8 cellular contexts compared by ENCODE assay signal in genomic region chr1:235783148-235783776, GRCh38.
DNase-seq lines count a peak whose midpoint lies in the region; ATAC-seq, FAIRE-seq and TF ChIP-seq lines count a peak whose summit lies in the region.

No MANE protein-coding gene starts in this region.

- no peak overlapping the region for H3K9ac ChIP-seq in KMS-11

- no peaks in the 10 kb centered on the region for H3K79me2 ChIP-seq in KMS-11 (ENCODE audit: insufficient read depth, low read depth)

- no peak overlapping the region for H3K27ac ChIP-seq in KMS-11

- H3K4me2 ChIP-seq in KMS-11: no peak overlapping the region

- ATAC-seq in HG03469 (IDR thresholded peaks at IDR 0.05; ENCODE audit: unreplicated experiment): no peak
- no peak for ATAC-seq in GM21786 (IDR thresholded peaks at IDR 0.05; ENCODE audit: unreplicated experiment)

- H3K27me3 ChIP-seq in KMS-11 (ENCODE audit: insufficient read depth, low read depth): no peaks in the 10 kb centered on the region

- no peaks in the 10 kb centered on the region for H4K20me1 ChIP-seq in KMS-11 (ENCODE audit: insufficient read depth)

- H3K36me3 ChIP-seq in KMS-11 (ENCODE audit: insufficient read depth): no peaks in the 10 kb centered on the region

- no peak overlapping the region for H2AFZ ChIP-seq in KMS-11 (ENCODE audit: low read depth)

- no peak for FAIRE-seq in urothelium cell line (lab: Jason Lieb, UNC)

- H3K4me1 ChIP-seq in KMS-11 (ENCODE audit: low read depth, poor library complexity, severe bottlenecking): no peaks in the 10 kb centered on the region

- H3K4me3 ChIP-seq in KMS-11 (IDR thresholded peaks at IDR 0.05; ENCODE audit: insufficient read depth, low read depth, low read length): no peak overlapping the region

- peak; percentile 20 for DNase-seq in COR-L47 (lab: John Stamatoyannopoulos, UW)
- peak; percentile 21 for DNase-seq in SK-N-DZ (ENCODE audit: low spot score)
- DNase-seq in glomerular visceral epithelial cell (ENCODE audit: extremely low spot score): peak; percentile 64
- peak; percentile 14 for DNase-seq in urothelium cell line (ENCODE audit: low spot score)
- DNase-seq in ecto neural progenitor cell (ENCODE audit: low spot score): no peak

- TF ChIP-seq CTCF in KMS-11 (conservative IDR thresholded peaks at IDR 0.05; ENCODE audit: low read depth, low read length): peak; percentile 65; the same call in 1 of the 2 replicates
